Comparison of ENCODE assay signal across 11 cellular contexts in genomic region chr3:45302470-45302869, GRCh38.
"Had no signal": no experiment of that assay in that cellular context is flagged by ENCODE, and none has a peak within 500 bp of the region (broad histone marks: within the 10 kb centered on the region; RNA-seq: fewer than 3 reads in every experiment).

No MANE protein-coding gene starts in this region.

- FAIRE-seq: H1, H54 had no signal

- H3K4me3 Mint-ChIP-seq: GM23338, H9, HFFc6 had no signal

- H3K4me1 ChIP-seq: HAP-1 had no signal

- H3K36me3 ChIP-seq: HAP-1 had no signal

- H3K4me3 ChIP-seq: GM23248, GM23338, HAP-1 had no signal

- H3K27ac Mint-ChIP-seq: GM23338, H9, HFFc6 had no signal

- H3K4me1 Mint-ChIP-seq: GM23338, H9 had no signal

- H3K27ac ChIP-seq: GM23248 had no signal

- H3K9ac ChIP-seq: GM23248 had no signal

- H3K4me2 ChIP-seq: GM23338 had no signal

- H2AFZ ChIP-seq: GM23248, GM23338 had no signal

- ATAC-seq: GM23338, HCT116 had no signal

- DNase-seq: GM23248, GOT3, H7, H9, HCEC 1CT, HFFc6 had no signal
